In genomic region chr3:169239756-169240155, GRCh38 we compare ENCODE assay signal across 21 cellular contexts.
A peak's percentile ranks its signal among the peaks of the same experiment; 100 is the strongest.
DNase-seq lines count a peak whose midpoint lies in the region; TF ChIP-seq lines count a peak whose summit lies in the region.
"Had no signal": no experiment of that assay in that cellular context is flagged by ENCODE, and none has a peak within 500 bp of the region (broad histone marks: within the 10 kb centered on the region; RNA-seq: fewer than 3 reads in every experiment).

No MANE protein-coding gene starts in this region.

- no peaks in the 10 kb centered on the region; the same call in 1 of the 2 replicates for H3K9me2 ChIP-seq in GM23248 (ENCODE audit: insufficient read depth)

- H2AFZ ChIP-seq in ACC112 (ENCODE audit: low read length, unreplicated experiment) (peak overlapping the region; percentile 34), GM23248 (peak overlapping the region; percentile 35; the same call in 1 of the 2 replicates)

- no peaks in the 10 kb centered on the region for H3K9me3 Mint-ChIP-seq in MCF 10A (ENCODE audit: unreplicated experiment)

- intact Hi-C loops in ascending aorta (cut with DNase I) (loop anchor here (5.0 to 10.0 kb wide), 2 partner anchors 38 to 525 kb away; partner anchors contain the start of genes ACTRT3 and TERC), MCF 10A (cut with micrococcal nuclease) (no loop called here)

- H3K4me2 ChIP-seq in GM23248 (ENCODE audit: unreplicated experiment) = no peak overlapping the region
- H3K4me2 ChIP-seq: BLaER1 treated with 17β-estradiol and CSF1 and Interleukin-3, amounts not matched to agents 10 nM and 100 nM had no signal

- H3K4me1 ChIP-seq in ACC112 (ENCODE audit: control insufficient read depth, insufficient read depth, low read length, unreplicated experiment) = peaks cover 42% of the 10 kb centered on the region
- H3K4me1 ChIP-seq in GM23248 (ENCODE audit: insufficient read depth) = peaks cover 43% of the 10 kb centered on the region
- peaks cover 0 to 32% of the 10 kb centered on the region in 2 donors for H3K4me1 ChIP-seq in ascending aorta
- H3K4me1 ChIP-seq: Caco-2 had no signal

- DNase-seq in GM23248 (no peak), ascending aorta (ENCODE audit: low spot score in 2 of 2) (no peak), lung microvascular endothelial cell (ENCODE audit: low read depth in 2 of 2) (peak; percentile 14 to 29), 8988T (no peak), T-helper 9 cell (no peak), MCF 10A (ENCODE audit: unreplicated experiment) (no peak)
- DNase-seq: Caco-2; CD4-positive, alpha-beta memory T cell; GOT3; Kasumi-1; MM.1S; NCI-H1048; NCI-H1436 treated with DMSO at 0.1 percent for 48 hours; NCI-H1930; NCI-H510A; NCI-H748 treated with DMSO at 0.1 percent for 48 hours; NK-92 treated with Interleukin-12 subunit alpha and Interleukin-12 subunit beta, amount 100 ng/mL, for 24 hours; SIG-M5 had no signal

- in situ Hi-C loops in GM23248 (cut with MboI) = no loop called here

- no peak overlapping the region for H3K27ac Mint-ChIP-seq in MCF 10A (ENCODE audit: low read depth, unreplicated experiment)
- H3K27ac Mint-ChIP-seq: CD4-positive, alpha-beta memory T cell had no signal

- H3K27me3 Mint-ChIP-seq in MCF 10A (ENCODE audit: insufficient read depth, unreplicated experiment) = no peaks in the 10 kb centered on the region

- no peaks in the 10 kb centered on the region for H3K27me3 ChIP-seq in ACC112 (ENCODE audit: insufficient read depth, low read length)
- H3K27me3 ChIP-seq in GM23248 (replicated peaks; ENCODE audit: insufficient read depth) = no peaks in the 10 kb centered on the region
- no peaks in the 10 kb centered on the region for H3K27me3 ChIP-seq in ascending aorta
- H3K27me3 ChIP-seq: BLaER1 treated with 17β-estradiol and CSF1 and Interleukin-3, amounts not matched to agents 10 nM and 100 nM had no signal

- TF ChIP-seq CTCF in ascending aorta (IDR thresholded peaks at IDR 0.05) (no peak), MCF 10A (IDR thresholded peaks at IDR 0.05; ENCODE audit: unreplicated experiment) (no peak)

- no peak overlapping the region for H3K4me3 Mint-ChIP-seq in MCF 10A (ENCODE audit: unreplicated experiment)
- H3K4me3 Mint-ChIP-seq: CD4-positive, alpha-beta memory T cell had no signal

- POLR2A ChIA-PET in MCF 10A (lab: Yijun Ruan, JAX) = no interaction called here

- no peaks in the 10 kb centered on the region for H4K20me1 ChIP-seq in GM23248 (ENCODE audit: insufficient read depth)
- H4K20me1 ChIP-seq: BLaER1 treated with 17β-estradiol and CSF1 and Interleukin-3, amounts not matched to agents 10 nM and 100 nM had no signal

- H3K36me3 Mint-ChIP-seq in MCF 10A (ENCODE audit: insufficient read depth, unreplicated experiment) = no peaks in the 10 kb centered on the region
- H3K36me3 Mint-ChIP-seq: CD4-positive, alpha-beta memory T cell had no signal

- peaks cover 28% of the 10 kb centered on the region for H3F3A ChIP-seq in GM23248 (ENCODE audit: insufficient read depth)

- BruUV-seq in MCF 10A (replicated peaks; lab: Mats Ljungman, UMichigan) = no TSS peak

- no peak overlapping the region for H3K9ac ChIP-seq in GM23248
- H3K9ac ChIP-seq: BLaER1 treated with 17β-estradiol and CSF1 and Interleukin-3, amounts not matched to agents 10 nM and 100 nM had no signal

- CTCF ChIA-PET in MCF 10A (lab: Yijun Ruan, JAX) = interaction anchor here (1.0 to 1.3 kb wide), 2 partner anchors 21 to 91 kb away, joined by 3 to 4 read pairs; no protein-coding TSS in a partner anchor

- whole genome bisulfite sequencing in GM23248 (ENCODE audit: low coverage in 1 of 2, low lambda C conversion rate in 2 of 2, missing lambda C conversion rate in 2 of 2), 2 experiments = 76 to 86% methylated on average over 3 of the region's 3 CpGs

- H3K36me3 ChIP-seq in ACC112 (ENCODE audit: insufficient read depth, low read length) (no peaks in the 10 kb centered on the region), GM23248 (ENCODE audit: low read depth) (no peaks in the 10 kb centered on the region), ascending aorta (no peaks in the 10 kb centered on the region)
- H3K36me3 ChIP-seq: BLaER1 treated with 17β-estradiol and CSF1 and Interleukin-3, amounts not matched to agents 10 nM and 100 nM had no signal

- H3K27ac ChIP-seq in ACC112 (ENCODE audit: low read depth, low read length) = no peak overlapping the region
- no peak overlapping the region for H3K27ac ChIP-seq in GM23248
- H3K27ac ChIP-seq in ascending aorta = peak overlapping the region; percentile 88 to 91
- H3K27ac ChIP-seq: BLaER1 treated with 17β-estradiol and CSF1 and Interleukin-3, amounts not matched to agents 10 nM and 100 nM; RWPE1 had no signal

- peaks cover 21% of the 10 kb centered on the region for H3K4me1 Mint-ChIP-seq in MCF 10A (ENCODE audit: insufficient read depth, unreplicated experiment)

- no peak overlapping the region for H3K4me3 ChIP-seq in ACC112 (ENCODE audit: low read depth, low read length)
- no peak overlapping the region for H3K4me3 ChIP-seq in GM23248
- no peak overlapping the region for H3K4me3 ChIP-seq in ascending aorta
- H3K4me3 ChIP-seq: BLaER1 treated with 17β-estradiol and CSF1 and Interleukin-3, amounts not matched to agents 10 nM and 100 nM had no signal

- no peaks in the 10 kb centered on the region for H3K9me3 ChIP-seq in GM23248 (ENCODE audit: low read depth)
- no peaks in the 10 kb centered on the region for H3K9me3 ChIP-seq in ascending aorta
- H3K9me3 ChIP-seq: BLaER1 treated with 17β-estradiol and CSF1 and Interleukin-3, amounts not matched to agents 10 nM and 100 nM; Caco-2 had no signal

- no peaks in the 10 kb centered on the region for H3K79me2 ChIP-seq in ACC112 (ENCODE audit: control insufficient read depth, insufficient read depth, low read length, unreplicated experiment)
- H3K79me2 ChIP-seq in GM23248 (ENCODE audit: insufficient read depth) = no peaks in the 10 kb centered on the region

Comparison
In these comparisons a context has a peak if more than half of its experiments do, and no peak if none do; other contexts are left out.
1. H3K27ac ChIP-seq: peak in ascending aorta (2 of 2); none in ACC112 (single experiment) and GM23248 (single experiment).
2. DNase-seq: peak in lung microvascular endothelial cell (2 of 2); none in GM23248 (single experiment), ascending aorta (0 of 2), 8988T (single experiment), T-helper 9 cell (single experiment) and MCF 10A (single experiment).